ENCODE assay signal across 8 cellular contexts in the genomic region with DNA sequence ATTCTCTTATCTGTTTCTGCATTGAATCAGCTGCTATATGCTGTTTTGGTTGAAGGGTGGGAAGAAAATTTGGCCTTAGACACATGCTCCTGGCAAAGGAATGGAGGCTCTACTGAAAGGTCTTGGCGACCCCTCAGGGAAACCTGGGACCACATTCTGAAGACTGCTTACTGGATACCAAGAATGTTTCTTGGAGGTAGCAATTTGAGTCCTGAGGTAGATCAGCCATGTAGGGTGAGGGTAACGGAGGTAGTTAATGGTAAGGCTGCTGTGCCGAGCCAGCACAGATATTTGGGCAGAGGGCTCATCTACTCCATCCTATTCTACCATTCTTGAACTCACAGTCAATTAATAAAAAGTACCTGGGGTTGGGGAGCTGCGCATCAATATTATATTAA. TPM values are rescaled to one million over a fixed set of nuclear protein-coding genes. Genes with fewer than 3 reads are reported as not detected.
DNase-seq lines count a peak whose midpoint lies in the region; ATAC-seq and TF ChIP-seq lines count a peak whose summit lies in the region.

No MANE protein-coding gene starts in this region.

- DNase-seq in RPMI8226 (peak; percentile 4), esophagus muscularis mucosa (ENCODE audit: extremely low spot score) (no peak), sigmoid colon (no peak), NCI-H446 treated with DMSO at 0.1 percent for 48 hours (lab: John Stamatoyannopoulos, UW) (no peak), NCI-H146 (lab: John Stamatoyannopoulos, UW) (no peak), EL (no peak)

- TF ChIP-seq POLR2A in esophagus muscularis mucosa (IDR thresholded peaks at IDR 0.05; ENCODE audit: low read depth) (no peak), sigmoid colon (IDR thresholded peaks at IDR 0.05) (no peak)

- H3K4me3 ChIP-seq in esophagus muscularis mucosa (peak overlapping the region; percentile 80 to 99 (median 92)), sigmoid colon (peak overlapping the region; percentile 76 to 93 (median 90))

- intact Hi-C loops in esophagus muscularis mucosa (cut with DNase I) (loop anchor here (5.0 to 10.0 kb wide), 2 partner anchors 38 to 60 kb away; partner anchors contain the start of genes LOC128125822 and PTP4A1), sigmoid colon (cut with DNase I) (loop anchor here (2.0 to 10.0 kb wide), 3 partner anchors 62 to 123 kb away; partner anchors contain the start of genes LOC128125822 and PTP4A1)

- no peak for TF ChIP-seq EP300 in esophagus muscularis mucosa (IDR thresholded peaks at IDR 0.05)
- peak in 1 of 4 donors; percentile 3 for TF ChIP-seq EP300 in sigmoid colon (IDR thresholded peaks at IDR 0.05)

- H3K27ac ChIP-seq in esophagus muscularis mucosa (replicated peaks in 1 of 4) (peak overlapping the region; percentile 95 to 99 (median 96)), sigmoid colon (peak overlapping the region; percentile 92 to 99 (median 96))

- 3% methylated on average over 4 of the region's 4 CpGs for WGBS in esophagus muscularis mucosa
- 4 to 5% methylated on average over 4 of the region's 4 CpGs for WGBS in sigmoid colon, 2 donors

- no peaks in the 10 kb centered on the region for H3K36me3 ChIP-seq in esophagus muscularis mucosa
- H3K36me3 ChIP-seq in sigmoid colon, result no peaks in the 10 kb centered on the region

- no peaks in the 10 kb centered on the region for H3K9me3 ChIP-seq in esophagus muscularis mucosa
- H3K9me3 ChIP-seq in sigmoid colon, result no peaks in the 10 kb centered on the region

- H3K27me3 ChIP-seq in esophagus muscularis mucosa, result no peaks in the 10 kb centered on the region
- no peaks in the 10 kb centered on the region for H3K27me3 ChIP-seq in sigmoid colon

- ATAC-seq in GM18508 (IDR thresholded peaks at IDR 0.05; ENCODE audit: insufficient read depth, unreplicated experiment) (peak; percentile 23), HG02642 (IDR thresholded peaks at IDR 0.05; ENCODE audit: poor library complexity, unreplicated experiment) (peak; percentile 21)

- no peak for TF ChIP-seq CTCF in esophagus muscularis mucosa (IDR thresholded peaks at IDR 0.05)
- TF ChIP-seq CTCF in sigmoid colon (IDR thresholded peaks at IDR 0.05), result no peak

- peaks cover 28 to 43% (median 40%) of the 10 kb centered on the region in 4 donors for H3K4me1 ChIP-seq in esophagus muscularis mucosa
- H3K4me1 ChIP-seq in sigmoid colon, result peaks cover 0 to 40% (median 33%) of the 10 kb centered on the region in 4 donors

RNA-seq across cellular contexts. Expression of gene PHF3, which starts 0.4 kb away (rescaled TPM):
- 10 to 100 TPM; 55.5 to 73.1 (median 56.6) TPM for total RNA-seq in esophagus muscularis mucosa
- 10 to 100 TPM; 59.6 to 80.5 (median 77.4) TPM for total RNA-seq in sigmoid colon
- polyA plus RNA-seq in sigmoid colon, result 10 to 100 TPM in 2 of 3 donors, 1 to 10 TPM in 1; 9.7 to 15.8 (median 12.0) TPM
